In the genomic region with DNA sequence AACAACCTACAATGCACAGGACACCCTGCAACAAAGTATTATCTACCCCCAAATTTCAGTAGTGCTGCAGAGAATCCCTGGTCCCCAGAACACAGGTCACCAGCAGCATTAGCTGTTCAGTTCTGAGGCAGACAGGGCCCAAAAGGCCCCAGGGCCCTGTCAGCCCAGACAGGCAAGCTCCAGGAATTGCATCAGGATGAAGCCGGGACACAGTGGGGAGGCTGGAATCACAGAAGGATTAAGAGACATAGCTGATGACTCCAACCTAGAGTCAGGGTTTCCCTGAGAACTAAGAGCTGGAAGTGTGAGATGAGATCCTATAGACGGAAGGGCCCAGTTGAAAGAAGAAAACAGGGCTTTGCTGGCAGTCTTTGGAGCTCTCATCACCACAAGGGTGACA, we compare ENCODE assay signal across 16 cellular contexts.
A peak's percentile ranks its signal among the peaks of the same experiment; 100 is the strongest.
DNase-seq lines count a peak whose midpoint lies in the region; ATAC-seq and TF ChIP-seq lines count a peak whose summit lies in the region.
"Had no signal": no experiment of that assay in that cellular context is flagged by ENCODE, and none has a peak within 500 bp of the region (broad histone marks: within the 10 kb centered on the region; RNA-seq: fewer than 3 reads in every experiment).

No MANE protein-coding gene starts in this region.

- H3K27me3 Mint-ChIP-seq in endodermal cell (ENCODE audit: insufficient read depth), result no peaks in the 10 kb centered on the region
- H3K27me3 Mint-ChIP-seq in Calu3 (ENCODE audit: unreplicated experiment), result no peaks in the 10 kb centered on the region
- H3K27me3 Mint-ChIP-seq in immature natural killer cell (ENCODE audit: low read depth in 3 of 3), result peaks cover 1 to 6% (median 2%) of the 10 kb centered on the region in 3 donors

- no peaks in the 10 kb centered on the region for H3K9me3 Mint-ChIP-seq in endodermal cell
- H3K9me3 Mint-ChIP-seq in Calu3 (ENCODE audit: low read depth, unreplicated experiment), result no peaks in the 10 kb centered on the region
- no peaks in the 10 kb centered on the region for H3K9me3 Mint-ChIP-seq in immature natural killer cell
- H3K9me3 Mint-ChIP-seq: CD14-positive monocyte; CD8-positive, alpha-beta T cell had no signal

- no peak overlapping the region for H3K4me2 ChIP-seq in SK-N-SH
- H3K4me2 ChIP-seq in mesendoderm (ENCODE audit: low read length), result no peak overlapping the region

- DNase-seq in SK-N-SH, result peak; percentile 42
- DNase-seq in endodermal cell, result peak; percentile 69
- peak; percentile 77 for DNase-seq in mesendoderm
- no peak for DNase-seq in Calu3
- no peak for DNase-seq in immature natural killer cell
- DNase-seq in NCI-H1092 (lab: John Stamatoyannopoulos, UW), result no peak
- no peak for DNase-seq in stimulated activated CD4-positive, alpha-beta T cell treated with anti-CD3 and anti-CD28 coated beads, Interleukin-2, amount 100 ng/mL, for 48 hours
- DNase-seq: CD8-positive, alpha-beta T cell; COR-L47; DMS 273 treated with DMSO at 0.1 percent for 48 hours; GM23248; H7 had no signal

- CTCF ChIA-PET in SK-N-SH (lab: Yijun Ruan, JAX) (interaction anchor here (0.8 to 3.3 kb wide), 8 partner anchors 15 to 343 kb away, joined by 3 to 17 read pairs (median 4); a partner anchor contains a TSS), Calu3 (lab: Charles Lee) (no interaction called here)

- H2BK120ac ChIP-seq in mesendoderm (ENCODE audit: low read depth, low read length), result no peak overlapping the region

- H3K36me3 Mint-ChIP-seq in endodermal cell (ENCODE audit: low read depth), result no peaks in the 10 kb centered on the region
- no peaks in the 10 kb centered on the region for H3K36me3 Mint-ChIP-seq in Calu3 (ENCODE audit: insufficient read depth, unreplicated experiment)
- no peaks in the 10 kb centered on the region for H3K36me3 Mint-ChIP-seq in immature natural killer cell
- H3K36me3 Mint-ChIP-seq: CD14-positive monocyte; CD8-positive, alpha-beta T cell had no signal

- no peak overlapping the region for H4K5ac ChIP-seq in mesendoderm (ENCODE audit: low read length)

- H3K27ac Mint-ChIP-seq in endodermal cell (no peak overlapping the region), Calu3 (ENCODE audit: unreplicated experiment) (no peak overlapping the region), immature natural killer cell (no peak overlapping the region)
- H3K27ac Mint-ChIP-seq: CD14-positive monocyte; CD8-positive, alpha-beta T cell had no signal

- H3K9ac ChIP-seq in SK-N-SH, result no peak overlapping the region
- no peak overlapping the region for H3K9ac ChIP-seq in endodermal cell (ENCODE audit: extremely low read depth, low read length, poor library complexity, severe bottlenecking)
- no peak overlapping the region for H3K9ac ChIP-seq in mesendoderm (ENCODE audit: low read length)
- H3K9ac ChIP-seq: GM23248 had no signal

- TF ChIP-seq EP300 in SK-N-SH (IDR thresholded peaks at IDR 0.05; ENCODE audit: borderline replicate concordance in 1 of 2, low read depth in 1 of 2, low read length in 1 of 2), result no peak

- H3K18ac ChIP-seq in mesendoderm (ENCODE audit: low read length), result no peak overlapping the region

- H3K4me1 ChIP-seq in SK-N-SH (ENCODE audit: control insufficient read depth in 1 of 2, insufficient read depth in 2 of 2, low read depth in 1 of 2, low read length in 1 of 2) (peaks cover 0 to 79% of the 10 kb centered on the region in 2 experiments; a peak in 2 of 4 replicates), endodermal cell (ENCODE audit: control insufficient read depth, insufficient read depth, low read length) (no peaks in the 10 kb centered on the region), mesendoderm (ENCODE audit: control insufficient read depth, low read depth, low read length) (peaks cover 7% of the 10 kb centered on the region)

- WGBS in SK-N-SH (ENCODE audit: low lambda C conversion rate), result 51% methylated on average over 2 of the region's 2 CpGs
- 87 to 100% methylated on average over 2 of the region's 2 CpGs for WGBS in endodermal cell (ENCODE audit: insufficient coverage in 1 of 2, insufficient read length in 1 of 2), 2 experiments
- WGBS in mesendoderm (ENCODE audit: extremely low coverage, insufficient coverage, low lambda C conversion rate), result no CpG with 5 or more reads among the region's 2 CpGs

- no peak overlapping the region for H3K23ac ChIP-seq in mesendoderm (ENCODE audit: low read length)

- no peaks in the 10 kb centered on the region for H3K79me1 ChIP-seq in mesendoderm (ENCODE audit: low read length)

- intact Hi-C loops in Calu3 (cut with micrococcal nuclease; ENCODE audit: unreplicated experiment), result no loop called here

- no peak overlapping the region for H2AFZ ChIP-seq in SK-N-SH (ENCODE audit: low read depth)
- H2AFZ ChIP-seq: GM23248 had no signal

- H3K79me2 ChIP-seq in SK-N-SH (ENCODE audit: insufficient read depth) (no peaks in the 10 kb centered on the region), mesendoderm (ENCODE audit: control insufficient read depth, insufficient read depth, low read length) (no peaks in the 10 kb centered on the region)

- H3K4me3 ChIP-seq in SK-N-SH (ENCODE audit: low read depth in 2 of 2, low read length in 1 of 2) (no peak overlapping the region), endodermal cell (ENCODE audit: low read length) (no peak overlapping the region), mesendoderm (ENCODE audit: low read length) (no peak overlapping the region)
- H3K4me3 ChIP-seq: GM12878, GM23248 had no signal

- TF ChIP-seq RAD21 in SK-N-SH (IDR thresholded peaks at IDR 0.05; ENCODE audit: low read length), result no peak

- H2BK5ac ChIP-seq in mesendoderm (ENCODE audit: low read length), result no peak overlapping the region

- H3K56ac ChIP-seq in mesendoderm (ENCODE audit: low read length), result no peak overlapping the region

- H3K9me3 ChIP-seq in SK-N-SH (no peaks in the 10 kb centered on the region), endodermal cell (ENCODE audit: control insufficient read depth, low read length) (no peaks in the 10 kb centered on the region)

- H3F3A ChIP-seq in SK-N-SH (replicated peaks; ENCODE audit: insufficient read depth), result no peaks in the 10 kb centered on the region

- H4K20me1 ChIP-seq in SK-N-SH (ENCODE audit: insufficient read depth), result no peaks in the 10 kb centered on the region

- H3K9me2 ChIP-seq in SK-N-SH, result no peaks in the 10 kb centered on the region

- no peak overlapping the region for H4K8ac ChIP-seq in mesendoderm (ENCODE audit: low read depth, low read length)

- BruUV-seq in Calu3 (replicated peaks; lab: Mats Ljungman, UMichigan), result no TSS peak

- H3K27ac ChIP-seq in SK-N-SH (ENCODE audit: low read depth in 2 of 2, low read length in 1 of 2) (peak overlapping the region in 1 of 2 experiments; percentile 72; a peak in 2 of 4 replicates), endodermal cell (ENCODE audit: low read depth, low read length) (no peak overlapping the region), mesendoderm (ENCODE audit: low read depth, low read length) (no peak overlapping the region)
- H3K27ac ChIP-seq: 22Rv1, GM23248 had no signal

- no peak for TF ChIP-seq CTCF in SK-N-SH (IDR thresholded peaks at IDR 0.05)
- no peak for TF ChIP-seq CTCF in endodermal cell (conservative IDR thresholded peaks at IDR 0.05)
- TF ChIP-seq CTCF in Calu3 (IDR thresholded peaks at IDR 0.05; ENCODE audit: unreplicated experiment), result no peak

- H2AK5ac ChIP-seq in mesendoderm (ENCODE audit: low read length), result no peak overlapping the region

- no peak overlapping the region for H3K4ac ChIP-seq in mesendoderm (ENCODE audit: low read depth, low read length)

- no peaks in the 10 kb centered on the region for H3K27me3 ChIP-seq in SK-N-SH (ENCODE audit: insufficient read depth)
- no peaks in the 10 kb centered on the region for H3K27me3 ChIP-seq in endodermal cell (ENCODE audit: control insufficient read depth, insufficient read depth, low read length, poor library complexity, severe bottlenecking)
- no peaks in the 10 kb centered on the region for H3K27me3 ChIP-seq in mesendoderm (ENCODE audit: insufficient read depth, low read length, poor library complexity)

- no peaks in the 10 kb centered on the region for H3K36me3 ChIP-seq in SK-N-SH (replicated peaks in 1 of 2; ENCODE audit: control insufficient read depth in 1 of 2, insufficient read depth in 2 of 2, low read length in 1 of 2)
- H3K36me3 ChIP-seq in endodermal cell (ENCODE audit: control insufficient read depth, insufficient read depth, low read length), result no peaks in the 10 kb centered on the region
- H3K36me3 ChIP-seq in mesendoderm (ENCODE audit: control insufficient read depth, insufficient read depth, low read length), result no peaks in the 10 kb centered on the region

- H3K4me3 Mint-ChIP-seq in endodermal cell (no peak overlapping the region), Calu3 (ENCODE audit: low read depth, unreplicated experiment) (no peak overlapping the region), immature natural killer cell (no peak overlapping the region)
- H3K4me3 Mint-ChIP-seq: CD14-positive monocyte; CD8-positive, alpha-beta T cell had no signal

- POLR2A ChIA-PET in SK-N-SH (lab: Yijun Ruan, JAX), result no interaction called here

- H2BK15ac ChIP-seq in mesendoderm (replicated peaks; ENCODE audit: low read depth), result no peak overlapping the region

- ATAC-seq in SK-N-SH treated with all-trans-retinoic acid at 6 μM for 48 hours, result no peak
- ATAC-seq: CD8-positive, alpha-beta T cell; GM12878 had no signal

- peaks cover 8% of the 10 kb centered on the region for H3K4me1 Mint-ChIP-seq in endodermal cell
- no peaks in the 10 kb centered on the region for H3K4me1 Mint-ChIP-seq in Calu3 (ENCODE audit: low read depth, unreplicated experiment)
- no peaks in the 10 kb centered on the region for H3K4me1 Mint-ChIP-seq in immature natural killer cell
- H3K4me1 Mint-ChIP-seq: CD14-positive monocyte had no signal

TF ChIP-seq in SK-N-SH, 30 proteins besides CTCF, POLR2A, EP300 and RAD21 (continues in another document):
- no peak for TF ChIP-seq ELF1 (IDR thresholded peaks at IDR 0.05)

TF ChIP-seq in SK-N-SH treated with all-trans-retinoic acid at 6 μM for 48 hours, 23 proteins besides CTCF, POLR2A, EP300 and RAD21 (continues in another document):
- TF ChIP-seq TOX (CRISPR knock-in tag; IDR thresholded peaks at IDR 0.05; ENCODE audit: borderline replicate concordance) (no peak), ZNF565 (CRISPR knock-in tag; conservative IDR thresholded peaks at IDR 0.05; ENCODE audit: low read depth) (no peak), ZFP3 (CRISPR knock-in tag; IDR thresholded peaks at IDR 0.05) (no peak)

Comparison
In these comparisons a context has a peak if more than half of its experiments do, and no peak if none do; other contexts are left out.
1. DNase-seq: peak in SK-N-SH (single experiment), endodermal cell (single experiment) and mesendoderm (single experiment); none in Calu3 (single experiment), immature natural killer cell (0 of 3), NCI-H1092 (single experiment) and stimulated activated CD4-positive, alpha-beta T cell treated with anti-CD3 and anti-CD28 coated beads, Interleukin-2, amount 100 ng/mL, for 48 hours (0 of 2).